ENCODE assay signal across 8 cellular contexts in genomic region chr17:65987988-65988387, GRCh38.
DNase-seq lines count a peak whose midpoint lies in the region; TF ChIP-seq lines count a peak whose summit lies in the region.

No MANE protein-coding gene starts in this region.

- H3K9me3 ChIP-seq in stomach = peaks cover 0 to 20% (median 9%) of the 10 kb centered on the region in 4 donors

- no peaks in the 10 kb centered on the region for H3K36me3 ChIP-seq in stomach

- intact Hi-C loops in activated CD4-positive, alpha-beta T cell treated with anti-CD3 and anti-CD28 coated beads, Interleukin-2, amount 10 ng/mL, durations not matched to agents 24 days and 14 days (cut with micrococcal nuclease) = loop anchor here (5.0 kb wide), 1 partner anchor 756 kb away; no protein-coding TSS in a partner anchor
- intact Hi-C loops in stomach (cut with DNase I; ENCODE audit: low total_unique reads) = no loop called here

- H3K4me1 Mint-ChIP-seq in activated CD4-positive, alpha-beta T cell treated with anti-CD3 and anti-CD28 coated beads, Interleukin-2, amount 10 ng/mL, durations not matched to agents 24 days and 14 days = no peaks in the 10 kb centered on the region

- H3K36me3 Mint-ChIP-seq in activated CD4-positive, alpha-beta T cell treated with anti-CD3 and anti-CD28 coated beads, Interleukin-2, amount 10 ng/mL, durations not matched to agents 24 days and 14 days (ENCODE audit: low read depth) = peaks cover 2% of the 10 kb centered on the region

- no peak for TF ChIP-seq POLR2A in stomach (IDR thresholded peaks at IDR 0.05)

- peaks cover 7% of the 10 kb centered on the region for H3K9me3 Mint-ChIP-seq in activated CD4-positive, alpha-beta T cell treated with anti-CD3 and anti-CD28 coated beads, Interleukin-2, amount 10 ng/mL, durations not matched to agents 24 days and 14 days

- no peaks in the 10 kb centered on the region for H3K27me3 ChIP-seq in stomach

- no peak overlapping the region for H3K27ac Mint-ChIP-seq in activated CD4-positive, alpha-beta T cell treated with anti-CD3 and anti-CD28 coated beads, Interleukin-2, amount 10 ng/mL, durations not matched to agents 24 days and 14 days

- H3K27ac ChIP-seq in stomach = no peak overlapping the region

- H3K27me3 Mint-ChIP-seq in activated CD4-positive, alpha-beta T cell treated with anti-CD3 and anti-CD28 coated beads, Interleukin-2, amount 10 ng/mL, durations not matched to agents 24 days and 14 days = peaks cover 15% of the 10 kb centered on the region

- H3K4me3 ChIP-seq in epithelial cell of esophagus (ENCODE audit: low read length) (no peak overlapping the region), stomach (no peak overlapping the region)

- TF ChIP-seq EP300 in stomach (IDR thresholded peaks at IDR 0.05) = no peak

- WGBS in stomach, 5 donors = 44 to 59% (median 54%) methylated on average over 2 of the region's 2 CpGs

- H3K4me3 Mint-ChIP-seq in activated CD4-positive, alpha-beta T cell treated with anti-CD3 and anti-CD28 coated beads, Interleukin-2, amount 10 ng/mL, durations not matched to agents 24 days and 14 days = no peak overlapping the region

- H3K4me1 ChIP-seq in stomach = no peaks in the 10 kb centered on the region

- DNase-seq in activated CD4-positive, alpha-beta T cell treated with anti-CD3 and anti-CD28 coated beads, Interleukin-2, amount 10 ng/mL, durations not matched to agents 24 days and 14 days = peak; percentile 59
- DNase-seq in activated CD4-positive, alpha-beta T cell treated with anti-CD3 and anti-CD28 coated beads for 1 hour = no peak
- DNase-seq in NCI-H226 (peak; percentile 7), epithelial cell of esophagus (ENCODE audit: low read depth) (peak; percentile 67), stomach (no peak), T-helper 9 cell (no peak), mucosa of gallbladder (ENCODE audit: low spot score) (no peak)
- DNase-seq in activated naive CD4-positive, alpha-beta T cell treated with Interleukin-2 at 50 U/mL for 16 hours = no peak

- TF ChIP-seq CTCF in epithelial cell of esophagus (IDR thresholded peaks at IDR 0.05; ENCODE audit: insufficient read depth, low read depth, low read length, missing control alignments) (peak; percentile 80), stomach (IDR thresholded peaks at IDR 0.05) (peak in 5 of 7 experiments; percentile 13 to 72 (median 43))

Comparison
In these comparisons a context has a peak if more than half of its experiments do, and no peak if none do; other contexts are left out.
1. DNase-seq: peak in activated CD4-positive, alpha-beta T cell treated with anti-CD3 and anti-CD28 coated beads, Interleukin-2, amount 10 ng/mL, durations not matched to agents 24 days and 14 days (single experiment), NCI-H226 (single experiment) and epithelial cell of esophagus (single experiment); none in activated CD4-positive, alpha-beta T cell treated with anti-CD3 and anti-CD28 coated beads for 1 hour (single experiment), stomach (single experiment), T-helper 9 cell (single experiment), activated naive CD4-positive, alpha-beta T cell treated with Interleukin-2 at 50 U/mL for 16 hours (single experiment) and mucosa of gallbladder (single experiment).